Comparison of ENCODE assay signal across 24 cellular contexts in genomic region chr9:105978336-105978735, GRCh38.
DNase-seq lines count a peak whose midpoint lies in the region; ATAC-seq and TF ChIP-seq lines count a peak whose summit lies in the region.
"Had no signal": no experiment of that assay in that cellular context is flagged by ENCODE, and none has a peak within 500 bp of the region (broad histone marks: within the 10 kb centered on the region; RNA-seq: fewer than 3 reads in every experiment).

No MANE protein-coding gene starts in this region.

- H3K36me3 ChIP-seq in HUES64 (ENCODE audit: insufficient read depth, low read length) (no peaks in the 10 kb centered on the region), transverse colon (no peaks in the 10 kb centered on the region)

- H3K27ac ChIP-seq in HUES64 (ENCODE audit: low read depth, low read length), result peak overlapping the region; percentile 10; the same call in 1 of the 2 replicates
- peak overlapping the region; percentile 42 for H3K27ac ChIP-seq in caudate nucleus (ENCODE audit: low read depth, low read length)
- no peak overlapping the region for H3K27ac ChIP-seq in transverse colon
- H3K27ac ChIP-seq: A549, HL-60, psoas muscle, VCaP had no signal

- H3K36me3 Mint-ChIP-seq in progenitor cell of endocrine pancreas (ENCODE audit: insufficient read depth), result no peaks in the 10 kb centered on the region
- H3K36me3 Mint-ChIP-seq in activated T-cell treated with anti-CD3 and anti-CD28 coated beads, Interleukin-2, amount 50 U/mL, for 72 hours (ENCODE audit: insufficient read depth in 2 of 2), result no peaks in the 10 kb centered on the region
- H3K36me3 Mint-ChIP-seq: CD4-positive, alpha-beta memory T cell had no signal

- DNase-seq in caudate nucleus (lab: John Stamatoyannopoulos, UW), result peak in 8 of 61 donors; percentile 10 to 45 (median 28)
- peak; percentile 64 for DNase-seq in islet precursor cell
- DNase-seq in progenitor cell of endocrine pancreas (ENCODE audit: low spot score, unreplicated experiment), result no peak
- no peak for DNase-seq in GM10266 (ENCODE audit: extremely low spot score)
- no peak for DNase-seq in activated T-cell treated with anti-CD3 and anti-CD28 coated beads, Interleukin-2, amount 50 U/mL, for 72 hours
- no peak for DNase-seq in NCI-H748 treated with DMSO at 0.1 percent for 48 hours (lab: John Stamatoyannopoulos, UW)
- DNase-seq in transverse colon, result no peak
- DNase-seq: activated CD4-positive, alpha-beta T cell treated with anti-CD3 and anti-CD28 coated beads for 48 hours; activated naive CD8-positive, alpha-beta T cell treated with anti-CD3 and anti-CD28 coated beads, Interleukin-2, amount 50 U/mL, for 24 hours; activated T-cell treated with anti-CD3 and anti-CD28 coated beads, Interleukin-2, amount 50 U/mL, for 4 hours; AML-193; CD4-positive, alpha-beta memory T cell; effector CD4-positive, alpha-beta T cell; EL; HFFc6; NCI-H187 treated with DMSO at 0.1 percent for 48 hours; NCI-H345; psoas muscle; stimulated activated naive CD4-positive, alpha-beta T cell treated with Interleukin-2 at 50 U/mL for 16 hours had no signal

- intact Hi-C loops in transverse colon (cut with DNase I; ENCODE audit: low total_unique reads), result no loop called here

- TF ChIP-seq EP300 in transverse colon (IDR thresholded peaks at IDR 0.05; ENCODE audit: low read depth), result no peak

- H3K9me3 ChIP-seq in HUES64 (ENCODE audit: insufficient read depth, low read depth, low read length) (no peaks in the 10 kb centered on the region), transverse colon (no peaks in the 10 kb centered on the region)
- H3K9me3 ChIP-seq: A549, psoas muscle had no signal

- TF ChIP-seq CTCF in progenitor cell of endocrine pancreas (IDR thresholded peaks at IDR 0.05; ENCODE audit: unreplicated experiment), result no peak
- TF ChIP-seq CTCF in GM10266 (IDR thresholded peaks at IDR 0.05; ENCODE audit: control insufficient read depth, insufficient read depth, low read depth, missing control alignments), result no peak
- TF ChIP-seq CTCF in transverse colon (IDR thresholded peaks at IDR 0.05), result no peak

- H3K27me3 ChIP-seq in HUES64 (ENCODE audit: insufficient read depth, low read length) (peaks cover 3% of the 10 kb centered on the region; the same call in 1 of the 2 replicates), transverse colon (no peaks in the 10 kb centered on the region)

- peaks cover 11% of the 10 kb centered on the region for H3K4me1 Mint-ChIP-seq in progenitor cell of endocrine pancreas (ENCODE audit: low read depth)
- H3K4me1 Mint-ChIP-seq in activated T-cell treated with anti-CD3 and anti-CD28 coated beads, Interleukin-2, amount 50 U/mL, for 72 hours (ENCODE audit: low read depth), result no peaks in the 10 kb centered on the region
- H3K4me1 Mint-ChIP-seq: activated naive CD8-positive, alpha-beta T cell treated with anti-CD3 and anti-CD28 coated beads, Interleukin-2, amount 50 U/mL, for 24 hours; CD4-positive, alpha-beta memory T cell had no signal

- TF ChIP-seq POLR2A in transverse colon (IDR thresholded peaks at IDR 0.05), result no peak

- H3K27ac Mint-ChIP-seq in progenitor cell of endocrine pancreas, result peak overlapping the region; percentile 26
- no peak overlapping the region for H3K27ac Mint-ChIP-seq in activated T-cell treated with anti-CD3 and anti-CD28 coated beads, Interleukin-2, amount 50 U/mL, for 72 hours
- H3K27ac Mint-ChIP-seq: activated naive CD8-positive, alpha-beta T cell treated with anti-CD3 and anti-CD28 coated beads, Interleukin-2, amount 50 U/mL, for 24 hours; CD4-positive, alpha-beta memory T cell; HFFc6 had no signal

- ATAC-seq in activated T-cell treated with anti-CD3 and anti-CD28 coated beads, Interleukin-2, amount 50 U/mL, for 72 hours (replicated peaks in 1 of 2), result no peak
- ATAC-seq: A549; activated naive CD8-positive, alpha-beta T cell treated with anti-CD3 and anti-CD28 coated beads, Interleukin-2, amount 50 U/mL, for 24 hours; activated T-cell treated with anti-CD3 and anti-CD28 coated beads, Interleukin-2, amount 50 U/mL, for 4 hours; psoas muscle had no signal

- H3K27me3 Mint-ChIP-seq in progenitor cell of endocrine pancreas, result no peaks in the 10 kb centered on the region
- H3K27me3 Mint-ChIP-seq in activated T-cell treated with anti-CD3 and anti-CD28 coated beads, Interleukin-2, amount 50 U/mL, for 72 hours (ENCODE audit: low read depth), result no peaks in the 10 kb centered on the region
- H3K27me3 Mint-ChIP-seq: CD4-positive, alpha-beta memory T cell had no signal

- in situ Hi-C loops in transverse colon (cut with MboI; ENCODE audit: low pct_ligation_motif_present in 1 of 4, low pct_unique_long_range_greater_than_20kb in 1 of 4, low sequenced_read_pairs in 3 of 4), result no loop called here

- WGBS in HUES64, result 82% methylated on average over 7 of the region's 7 CpGs
- 27 to 43% methylated on average over 5 to 7 of the region's 7 CpGs for WGBS in transverse colon (ENCODE audit: low coverage in 1 of 2), 2 donors

- peaks cover 47% of the 10 kb centered on the region for H3K4me1 ChIP-seq in HUES64 (ENCODE audit: insufficient read depth, low read length)
- no peaks in the 10 kb centered on the region for H3K4me1 ChIP-seq in transverse colon
- H3K4me1 ChIP-seq: A549 had no signal

- H3K4me3 ChIP-seq in HUES64 (ENCODE audit: low read length) (no peak overlapping the region), transverse colon (no peak overlapping the region)
- H3K4me3 ChIP-seq: A549, lung, psoas muscle had no signal

- H3K9ac ChIP-seq in HUES64 (ENCODE audit: low read depth, low read length), result no peak overlapping the region

- no peaks in the 10 kb centered on the region for H3K9me3 Mint-ChIP-seq in progenitor cell of endocrine pancreas (ENCODE audit: low read depth)
- H3K9me3 Mint-ChIP-seq in activated T-cell treated with anti-CD3 and anti-CD28 coated beads, Interleukin-2, amount 50 U/mL, for 72 hours, result no peaks in the 10 kb centered on the region
- H3K9me3 Mint-ChIP-seq: activated naive CD8-positive, alpha-beta T cell treated with anti-CD3 and anti-CD28 coated beads, Interleukin-2, amount 50 U/mL, for 24 hours; activated T-cell treated with anti-CD3 and anti-CD28 coated beads, Interleukin-2, amount 50 U/mL, for 4 hours had no signal

- no peak overlapping the region for H3K4me3 Mint-ChIP-seq in progenitor cell of endocrine pancreas (ENCODE audit: low read depth)
- H3K4me3 Mint-ChIP-seq in activated T-cell treated with anti-CD3 and anti-CD28 coated beads, Interleukin-2, amount 50 U/mL, for 72 hours, result no peak overlapping the region
- H3K4me3 Mint-ChIP-seq: activated naive CD8-positive, alpha-beta T cell treated with anti-CD3 and anti-CD28 coated beads, Interleukin-2, amount 50 U/mL, for 24 hours; activated T-cell treated with anti-CD3 and anti-CD28 coated beads, Interleukin-2, amount 50 U/mL, for 4 hours; CD4-positive, alpha-beta memory T cell; HFFc6 had no signal

Comparison
In these comparisons a context has a peak if more than half of its experiments do, and no peak if none do; other contexts are left out.
1. H3K27ac ChIP-seq: peak in HUES64 (single experiment) and caudate nucleus (single experiment); none in transverse colon (0 of 4).